Comparison of ENCODE assay signal across 29 cellular contexts in genomic region chr3:32241100-32241499, GRCh38.
"Had no signal": no experiment of that assay in that cellular context is flagged by ENCODE, and none has a peak within 500 bp of the region (broad histone marks: within the 10 kb centered on the region; RNA-seq: fewer than 3 reads in every experiment).

No MANE protein-coding gene starts in this region.

- H3K27me3 ChIP-seq: right atrium auricular region, tibial artery had no signal

- H3K36me3 Mint-ChIP-seq: neural progenitor cell had no signal

- H3K9me3 Mint-ChIP-seq: stimulated activated naive B cell treated with anti-CD40 and anti-IgM and Interleukin-4, amounts not matched to agents 10 μg/mL and 1 μg/mL and 100 μg/mL, for 72 hours had no signal

- H3K4me3 Mint-ChIP-seq: activated CD8-positive, alpha-beta T cell treated with anti-CD3 and anti-CD28 coated beads for 36 hours; activated naive CD8-positive, alpha-beta T cell treated with anti-CD3 and anti-CD28 coated beads, Interleukin-2, amount 50 U/mL, for 24 hours; endodermal cell; stimulated activated naive B cell treated with anti-CD40 and anti-IgM and Interleukin-4, amounts not matched to agents 10 μg/mL and 1 μg/mL and 100 μg/mL, for 72 hours; WTC11 had no signal

- H3K4me3 ChIP-seq: esophagus muscularis mucosa, lung, mucosa of descending colon, neural progenitor cell, right atrium auricular region, stomach, suprapubic skin, tibial artery had no signal

- H3K9me3 ChIP-seq: mucosa of descending colon had no signal

- H3K27ac Mint-ChIP-seq: activated CD8-positive, alpha-beta T cell treated with anti-CD3 and anti-CD28 coated beads for 36 hours; activated naive CD8-positive, alpha-beta T cell treated with anti-CD3 and anti-CD28 coated beads, Interleukin-2, amount 50 U/mL, for 24 hours; activated T-helper 1 cell treated with anti-CD3 and anti-CD28 coated beads, Interleukin-12 subunit alpha, Interleukin-12 subunit beta, Interleukin-2, Interleukin-4 antibody, amounts not matched to agents 30 ng/mL and 10 ng/mL and 1 ng/mL, durations not matched to agents 14 hours and 24 hours and 36 hours; endodermal cell; neural progenitor cell; stimulated activated naive B cell treated with anti-CD40 and anti-IgM and Interleukin-4, amounts not matched to agents 10 μg/mL and 1 μg/mL and 100 μg/mL, for 72 hours; WTC11 had no signal

- ATAC-seq: activated CD8-positive, alpha-beta T cell treated with anti-CD3 and anti-CD28 coated beads for 36 hours; activated naive CD8-positive, alpha-beta T cell treated with anti-CD3 and anti-CD28 coated beads, Interleukin-2, amount 50 U/mL, for 24 hours; foreskin keratinocyte; heart right ventricle; left lung; mucosa of descending colon; stimulated activated naive B cell treated with anti-CD40 and anti-IgM and Interleukin-4, amounts not matched to agents 10 μg/mL and 1 μg/mL and 100 μg/mL, for 72 hours; WTC11 had no signal

- H3K4me1 ChIP-seq: foreskin keratinocyte had no signal

- H3K36me3 ChIP-seq: esophagus muscularis mucosa, heart right ventricle, left lung, neural progenitor cell, right atrium auricular region, stomach, suprapubic skin, tibial artery had no signal

- DNase-seq: activated CD4-positive, alpha-beta T cell treated with anti-CD3 and anti-CD28 coated beads for 1 hour; activated CD4-positive, alpha-beta T cell treated with anti-CD3 and anti-CD28 coated beads, Interleukin-2, amount 50 U/mL, for 1 hour; activated CD8-positive, alpha-beta T cell treated with anti-CD3 and anti-CD28 coated beads for 36 hours; activated gamma-delta T cell; activated naive CD4-positive, alpha-beta T cell treated with anti-CD3 and anti-CD28 coated beads, Interleukin-2, amount 50 U/mL, for 16 hours; activated naive CD8-positive, alpha-beta T cell treated with anti-CD3 and anti-CD28 coated beads, Interleukin-2, amount 50 U/mL, for 24 hours; amygdala; caudate nucleus; cortex of kidney; foreskin keratinocyte; heart right ventricle; kidney glomerular epithelial cell; left lung; mucosa of descending colon; occipital lobe; stimulated activated CD4-positive, alpha-beta T cell treated with anti-CD3 and anti-CD28 coated beads, Interleukin-15, amount 100 ng/mL, for 24 hours; stimulated activated CD4-positive, alpha-beta T cell treated with anti-CD3 and anti-CD28 coated beads, Interleukin-2, amount 100 ng/mL, for 24 hours; stimulated activated naive B cell treated with anti-CD40 and anti-IgM and Interleukin-4, amounts not matched to agents 10 μg/mL and 1 μg/mL and 100 μg/mL, for 72 hours; stomach; T1000; tibial artery had no signal
